ENCODE assay signal across 22 cellular contexts in the genomic region with DNA sequence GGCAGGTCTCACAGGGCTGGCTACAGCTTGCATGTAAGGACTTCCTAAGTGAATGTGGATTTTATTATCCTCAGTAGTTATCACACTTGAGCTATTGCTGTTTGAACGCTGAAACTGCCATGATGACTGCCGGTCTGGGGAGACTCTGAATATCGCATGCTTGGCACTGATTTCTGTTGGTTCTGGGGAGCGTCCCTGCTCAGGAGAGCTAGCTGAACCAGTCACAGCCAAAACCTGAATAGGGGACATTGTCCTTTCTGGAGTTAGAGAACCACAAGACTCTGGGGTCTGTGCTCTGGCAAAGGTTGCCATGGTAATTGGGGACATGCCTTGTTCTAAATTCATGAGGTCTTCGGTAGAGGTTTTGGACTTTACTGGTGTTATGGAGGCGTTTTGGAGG.
"Had no signal": no experiment of that assay in that cellular context is flagged by ENCODE, and none has a peak within 500 bp of the region (broad histone marks: within the 10 kb centered on the region; RNA-seq: fewer than 3 reads in every experiment).

No MANE protein-coding gene starts in this region.

- DNase-seq: activated CD4-positive, alpha-beta T cell treated with anti-CD3 and anti-CD28 coated beads, Interleukin-2, amount 10 ng/mL, durations not matched to agents 24 days and 14 days; activated CD4-positive, CD25-positive, alpha-beta regulatory T cell; activated CD8-positive, alpha-beta T cell treated with anti-CD3 and anti-CD28 coated beads, Interleukin-2, amount 10 ng/mL, durations not matched to agents 7 days and 5 days; activated naive CD4-positive, alpha-beta T cell treated with anti-CD3 and anti-CD28 coated beads, Interleukin-2, amount 10 ng/mL, durations not matched to agents 7 days and 5 days; activated naive CD8-positive, alpha-beta T cell treated with anti-CD3 and anti-CD28 coated beads, Interleukin-2, amount 50 U/mL, for 24 hours; activated T-cell treated with anti-CD3 and anti-CD28 coated beads, Interleukin-2, amount 50 U/mL, for 24 hours; anterior cingulate cortex; cerebellar nuclear complex; effector memory CD8-positive, alpha-beta T cell; foreskin keratinocyte; hypothalamus; islet precursor cell; psoas muscle; SHP77 treated with DMSO at 0.1 percent for 48 hours; stimulated activated CD4-positive, alpha-beta T cell treated with anti-CD3 and anti-CD28 coated beads, Interleukin-12 subunit alpha, Interleukin-12 subunit beta, amount 100 ng/mL, for 4 hours; stimulated activated CD4-positive, alpha-beta T cell treated with anti-CD3 and anti-CD28 coated beads, Interleukin-1b, Interleukin-23, amount 100 ng/mL, for 48 hours; stimulated activated CD8-positive, alpha-beta memory T cell treated with anti-CD3 and anti-CD28 coated beads, Interleukin-4, amount 100 ng/mL, for 48 hours; stimulated activated naive CD4-positive, alpha-beta T cell treated with Interleukin-2 at 50 U/mL for 16 hours; substantia nigra; T1000; trophoblast cell had no signal

- ATAC-seq: activated CD8-positive, alpha-beta T cell treated with anti-CD3 and anti-CD28 coated beads, Interleukin-2, amount 10 ng/mL, durations not matched to agents 7 days and 5 days; activated naive CD8-positive, alpha-beta T cell treated with anti-CD3 and anti-CD28 coated beads, Interleukin-2, amount 50 U/mL, for 24 hours; effector memory CD8-positive, alpha-beta T cell; foreskin keratinocyte; psoas muscle had no signal

- H3K36me3 ChIP-seq: breast epithelium had no signal

- H3K9me3 ChIP-seq: breast epithelium, psoas muscle had no signal

- H3K4me3 ChIP-seq: breast epithelium, psoas muscle had no signal

- H3K27me3 ChIP-seq: breast epithelium, foreskin keratinocyte had no signal

- H3K27ac ChIP-seq: foreskin keratinocyte, psoas muscle had no signal

- H3K4me1 ChIP-seq: breast epithelium, foreskin keratinocyte had no signal
